In genomic region chr7:24757799-24758275, GRCh38 we compare ENCODE assay signal across 8 cellular contexts. TPM values are rescaled to one million over a fixed set of nuclear protein-coding genes. Genes with fewer than 3 reads are reported as not detected.
A peak's percentile ranks its signal among the peaks of the same experiment; 100 is the strongest.
DNase-seq lines count a peak whose midpoint lies in the region; ATAC-seq, FAIRE-seq and TF ChIP-seq lines count a peak whose summit lies in the region.

No MANE protein-coding gene starts in this region.

- H3K4me3 Mint-ChIP-seq in stimulated activated naive CD8-positive, alpha-beta T cell treated with anti-CD3 and anti-CD28 coated beads, Interleukin-15, amount 100 ng/mL, for 72 hours = peak overlapping the region; percentile 61 to 92

- DNase-seq in ACHN = peak; percentile 54
- peak in 3 of 4 donors; percentile 7 to 27 (median 10) for DNase-seq in body of pancreas
- DNase-seq in kidney = no peak
- no peak for DNase-seq in stimulated activated naive CD8-positive, alpha-beta T cell treated with anti-CD3 and anti-CD28 coated beads, Interleukin-15, amount 100 ng/mL, for 72 hours
- DNase-seq in stimulated activated CD4-positive, alpha-beta T cell treated with anti-CD3 and anti-CD28 coated beads, Interleukin-1b, Interleukin-23, amount 100 ng/mL, for 48 hours = no peak
- DNase-seq in NCI-H446 (lab: John Stamatoyannopoulos, UW) = no peak

- H3K4me1 Mint-ChIP-seq in stimulated activated naive CD8-positive, alpha-beta T cell treated with anti-CD3 and anti-CD28 coated beads, Interleukin-15, amount 100 ng/mL, for 72 hours = peaks cover 29% of the 10 kb centered on the region

- in situ Hi-C loops in ACHN (cut with HindIII; ENCODE audit: low pct_ligation_motif_present, low pct_unique_long_range_greater_than_20kb, low sequenced_read_pairs) = no loop called here

- H3K9me3 ChIP-seq in HUES48 (ENCODE audit: control insufficient read depth, insufficient read depth, low read length) (no peaks in the 10 kb centered on the region), body of pancreas (no peaks in the 10 kb centered on the region), kidney (ENCODE audit: control insufficient read depth in 1 of 2, low read length in 2 of 2) (no peaks in the 10 kb centered on the region)

- peaks cover 64% of the 10 kb centered on the region for H3K27me3 Mint-ChIP-seq in stimulated activated naive CD8-positive, alpha-beta T cell treated with anti-CD3 and anti-CD28 coated beads, Interleukin-15, amount 100 ng/mL, for 72 hours

- H3K27me3 ChIP-seq in HUES48 (ENCODE audit: control insufficient read depth, insufficient read depth, low read length) = peaks cover 40% of the 10 kb centered on the region
- no peaks in the 10 kb centered on the region for H3K27me3 ChIP-seq in body of pancreas

- H3K4me1 ChIP-seq in HUES48 (ENCODE audit: control insufficient read depth, insufficient read depth, low read length) = peaks cover 8% of the 10 kb centered on the region
- peaks cover 13% of the 10 kb centered on the region for H3K4me1 ChIP-seq in body of pancreas
- H3K4me1 ChIP-seq in kidney (ENCODE audit: control insufficient read depth in 1 of 2, insufficient read depth in 1 of 2, low read depth in 1 of 2, low read length in 2 of 2) = peaks cover 3 to 5% of the 10 kb centered on the region in 2 donors

- H3K27ac Mint-ChIP-seq in stimulated activated naive CD8-positive, alpha-beta T cell treated with anti-CD3 and anti-CD28 coated beads, Interleukin-15, amount 100 ng/mL, for 72 hours = peak overlapping the region; percentile 9 to 34

- TF ChIP-seq POLR2A in body of pancreas (IDR thresholded peaks at IDR 0.05) = no peak

- FAIRE-seq in kidney (lab: Jason Lieb, UNC) = no peak

- 30 to 66% methylated on average over 12 to 23 of the region's 23 CpGs for WGBS in body of pancreas, 2 donors

- ATAC-seq in GM19043 (IDR thresholded peaks at IDR 0.05; ENCODE audit: low read depth, unreplicated experiment) = peak; percentile 20
- ATAC-seq in body of pancreas = peak; percentile 30
- ATAC-seq in stimulated activated naive CD8-positive, alpha-beta T cell treated with anti-CD3 and anti-CD28 coated beads, Interleukin-15, amount 100 ng/mL, for 72 hours = peak; percentile 2

- intact Hi-C loops in body of pancreas (cut with DNase I) = no loop called here
- intact Hi-C loops in kidney (cut with DNase I) = no loop called here

- H3K36me3 ChIP-seq in HUES48 (ENCODE audit: control insufficient read depth, insufficient read depth, low read length) (no peaks in the 10 kb centered on the region), body of pancreas (replicated peaks in 1 of 2; ENCODE audit: insufficient read depth in 1 of 2, low read depth in 2 of 2) (no peaks in the 10 kb centered on the region), kidney (ENCODE audit: control insufficient read depth in 1 of 2, insufficient read depth in 2 of 2, low read length in 2 of 2) (no peaks in the 10 kb centered on the region)

- H3K27ac ChIP-seq in HUES48 (ENCODE audit: low read depth, low read length) = no peak overlapping the region
- H3K27ac ChIP-seq in body of pancreas = peak overlapping the region in 2 of 4 donors; percentile 13 to 47
- peak overlapping the region; percentile 66 to 83 for H3K27ac ChIP-seq in kidney (ENCODE audit: low read depth in 2 of 2, low read length in 2 of 2)

- peak overlapping the region; percentile 51; the same call in 1 of the 2 replicates for H3K9ac ChIP-seq in HUES48 (ENCODE audit: low read depth, low read length)
- peak overlapping the region; percentile 1 to 77 for H3K9ac ChIP-seq in kidney (ENCODE audit: low read length in 2 of 2)

- no peaks in the 10 kb centered on the region for H3K9me3 Mint-ChIP-seq in stimulated activated naive CD8-positive, alpha-beta T cell treated with anti-CD3 and anti-CD28 coated beads, Interleukin-15, amount 100 ng/mL, for 72 hours

- TF ChIP-seq CTCF in body of pancreas (IDR thresholded peaks at IDR 0.05) (no peak), kidney (IDR thresholded peaks at IDR 0.05; ENCODE audit: borderline replicate concordance, extremely low read depth, insufficient read depth) (no peak)

- H3K4me3 ChIP-seq in HUES48 (ENCODE audit: low read depth, low read length) (peak overlapping the region; percentile 62), body of pancreas (peak overlapping the region; percentile 20 to 62), kidney (ENCODE audit: low read length in 2 of 2) (peak overlapping the region; percentile 59 to 71)

RNA-seq across cellular contexts. Expression of gene GSDME, which starts 0.6 kb away (rescaled TPM):
- 1 to 10 TPM; 3.6 to 5.3 TPM for total RNA-seq in body of pancreas
- total RNA-seq in kidney = 11.7 TPM
- polyA plus RNA-seq in kidney (ENCODE audit: insufficient read depth, low read depth, low replicate concordance) = 16.8 TPM

Comparison
In these comparisons a context has a peak if more than half of its experiments do, and no peak if none do; other contexts are left out.
1. DNase-seq: peak in ACHN (single experiment) and body of pancreas (3 of 4); none in kidney (single experiment), stimulated activated naive CD8-positive, alpha-beta T cell treated with anti-CD3 and anti-CD28 coated beads, Interleukin-15, amount 100 ng/mL, for 72 hours (0 of 2), stimulated activated CD4-positive, alpha-beta T cell treated with anti-CD3 and anti-CD28 coated beads, Interleukin-1b, Interleukin-23, amount 100 ng/mL, for 48 hours (single experiment) and NCI-H446 (0 of 2).
2. Peak in every context shown above with its lines, with median percentiles within 50 percentile points of each other: ATAC-seq and H3K4me3 ChIP-seq.